Comparison of ENCODE assay signal across 1 cellular context in the genomic region with DNA sequence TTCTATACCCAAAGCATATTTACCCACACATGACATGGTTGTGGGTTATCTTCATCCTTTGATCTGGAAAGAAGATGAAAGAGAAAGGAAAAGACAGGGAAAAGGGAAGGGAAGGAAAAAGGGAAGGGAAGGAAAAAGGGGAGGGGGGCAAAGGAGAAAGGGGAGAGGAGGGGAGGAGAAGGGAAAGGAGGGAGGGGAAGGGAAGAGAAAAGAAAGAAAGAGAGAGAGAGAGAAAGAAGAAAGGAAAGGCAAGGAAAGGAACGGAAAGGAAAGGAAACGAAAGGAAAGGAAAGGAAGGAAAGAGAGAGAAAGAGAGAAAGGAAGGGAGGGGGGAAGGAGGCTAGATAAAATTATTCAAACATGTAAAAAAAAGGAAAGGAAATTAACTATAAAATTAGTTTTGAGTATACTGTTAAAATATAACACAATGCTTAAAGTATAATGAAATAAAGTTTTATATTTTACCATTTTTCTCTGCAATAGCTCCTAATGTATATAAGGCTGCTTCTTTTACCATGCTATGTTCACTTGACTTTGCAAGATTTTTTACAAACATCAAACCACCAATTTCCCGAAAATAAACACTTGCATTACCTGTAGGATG.
TF ChIP-seq lines count a peak whose summit lies in the region.

No MANE protein-coding gene starts in this region.

TF ChIP-seq in K562, 482 proteins besides CTCF, POLR2A, EP300 and RAD21 (continued from another document):
- TF ChIP-seq CEBPB (tag; IDR thresholded peaks at IDR 0.05) (no peak), KLF16 (IDR thresholded peaks at IDR 0.05) (no peak), BMI1 (IDR thresholded peaks at IDR 0.05; ENCODE audit: low read length) (no peak), DNMT1 (IDR thresholded peaks at IDR 0.05) (no peak), ZBTB34 (CRISPR knock-in tag; IDR thresholded peaks at IDR 0.05) (no peak), ELF1 (tag; IDR thresholded peaks at IDR 0.05) (no peak), KDM4B (IDR thresholded peaks at IDR 0.05; ENCODE audit: borderline replicate concordance in 2 of 2, low read depth in 1 of 2) (no peak), NELFE (IDR thresholded peaks at IDR 0.05; ENCODE audit: insufficient read depth, insufficient read length) (no peak), NRF1 (conservative IDR thresholded peaks at IDR 0.05 in 1 of 2, IDR thresholded peaks at IDR 0.05 in 1 of 2) (no peak), GATAD2B (IDR thresholded peaks at IDR 0.05; ENCODE audit: borderline replicate concordance) (no peak), ZNF436 (CRISPR knock-in tag; IDR thresholded peaks at IDR 0.05) (no peak), HDAC1 (IDR thresholded peaks at IDR 0.05) (peak in 1 of 2 experiments; percentile 45; a peak in 2 of 4 replicates), TRIM24 (IDR thresholded peaks at IDR 0.05) (0 out of 4 replicates have a peak, but pooled peaks of 1 of the 2 experiments have one; percentile 18), NR2C1 (IDR thresholded peaks at IDR 0.05) (no peak), NR2C1 (tag; IDR thresholded peaks at IDR 0.05) (no peak), ZNF512 (tag; IDR thresholded peaks at IDR 0.05) (peak; percentile 93), TEAD1 (CRISPR knock-in tag; IDR thresholded peaks at IDR 0.05) (no peak), ZNF212 (CRISPR knock-in tag; IDR thresholded peaks at IDR 0.05) (no peak), MECOM (CRISPR knock-in tag; IDR thresholded peaks at IDR 0.05) (no peak)
- TF ChIP-seq, protein P1, sequence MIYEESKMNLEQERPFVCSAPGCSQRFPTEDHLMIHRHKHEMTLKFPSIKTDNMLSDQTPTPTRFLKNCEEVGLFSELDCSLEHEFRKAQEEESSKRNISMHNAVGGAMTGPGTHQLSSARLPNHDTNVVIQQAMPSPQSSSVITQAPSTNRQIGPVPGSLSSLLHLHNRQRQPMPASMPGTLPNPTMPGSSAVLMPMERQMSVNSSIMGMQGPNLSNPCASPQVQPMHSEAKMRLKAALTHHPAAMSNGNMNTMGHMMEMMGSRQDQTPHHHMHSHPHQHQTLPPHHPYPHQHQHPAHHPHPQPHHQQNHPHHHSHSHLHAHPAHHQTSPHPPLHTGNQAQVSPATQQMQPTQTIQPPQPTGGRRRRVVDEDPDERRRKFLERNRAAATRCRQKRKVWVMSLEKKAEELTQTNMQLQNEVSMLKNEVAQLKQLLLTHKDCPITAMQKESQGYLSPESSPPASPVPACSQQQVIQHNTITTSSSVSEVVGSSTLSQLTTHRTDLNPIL (CRISPR knock-in tag; IDR thresholded peaks at IDR 0.05), result no peak
